ENCODE assay signal across 8 cellular contexts in genomic region chr20:11890331-11891080, GRCh38. TPM values are rescaled to one million over a fixed set of nuclear protein-coding genes. Genes with fewer than 3 reads are reported as not detected.
DNase-seq lines count a peak whose midpoint lies in the region; ATAC-seq, FAIRE-seq and TF ChIP-seq lines count a peak whose summit lies in the region.

No MANE protein-coding gene starts in this region.

- no peak for TF ChIP-seq CTCF in endothelial cell of umbilical vein (IDR thresholded peaks at IDR 0.05; ENCODE audit: extremely low read depth in 1 of 2, insufficient read depth in 1 of 2, low read depth in 1 of 2, low read length in 2 of 2)

- H3K4me2 ChIP-seq in endothelial cell of umbilical vein (ENCODE audit: insufficient read depth, low read length) (peak overlapping the region; percentile 91), mesenchymal stem cell (ENCODE audit: low read length, poor library complexity, severe bottlenecking) (peak overlapping the region; percentile 77)

- BruUV-seq in endothelial cell of umbilical vein (replicated peaks; lab: Mats Ljungman, UMichigan), result no TSS peak

- H3K4ac ChIP-seq in mesenchymal stem cell (ENCODE audit: low read depth in 1 of 2, low read length in 2 of 2), result peak overlapping the region in 1 of 2 experiments; percentile 16

- H3K4me3 ChIP-seq in endothelial cell of umbilical vein (replicated peaks in 1 of 3; ENCODE audit: insufficient read depth in 1 of 3, low read depth in 1 of 3, low read length in 3 of 3) (peak overlapping the region; percentile 64 to 85 (median 70)), mesenchymal stem cell (ENCODE audit: insufficient read depth in 1 of 2, low read depth in 1 of 2, low read length in 2 of 2) (peak overlapping the region; percentile 91 to 93)

- no peak overlapping the region for H2BK12ac ChIP-seq in mesenchymal stem cell (ENCODE audit: low read length in 2 of 2)

- H3K27ac ChIP-seq in endothelial cell of umbilical vein (ENCODE audit: insufficient read depth, low read depth, low read length) (peak overlapping the region; percentile 62), mesenchymal stem cell (ENCODE audit: low read length, poor library complexity, severe bottlenecking) (no peak overlapping the region)

- dilution Hi-C loops in endothelial cell of umbilical vein (cut with MboI; ENCODE audit: extremely low pct_ligation_motif_present, low sequenced_read_pairs), result no loop called here

- H3K27me3 ChIP-seq in endothelial cell of umbilical vein (ENCODE audit: control insufficient read depth in 2 of 2, insufficient read depth in 2 of 2, low read length in 2 of 2), result peaks cover 0 to 13% of the 10 kb centered on the region in 2 experiments
- H3K27me3 ChIP-seq in mesenchymal stem cell (ENCODE audit: control insufficient read depth in 1 of 2, insufficient read depth in 1 of 2, low read length in 2 of 2), result no peaks in the 10 kb centered on the region

- peak overlapping the region; percentile 44 for H2BK15ac ChIP-seq in mesenchymal stem cell (ENCODE audit: low read depth, poor library complexity, severe bottlenecking)

- 1% methylated on average over 31 of the region's 70 CpGs for WGBS in mesenchymal stem cell

- POLR2A ChIA-PET in endothelial cell of umbilical vein (lab: Charles Lee), result no interaction called here

- peak overlapping the region in 1 of 2 experiments; percentile 83 for H3K23ac ChIP-seq in mesenchymal stem cell (ENCODE audit: low read length in 2 of 2)

- H4K8ac ChIP-seq in mesenchymal stem cell (ENCODE audit: low read length), result no peak overlapping the region

- H2BK120ac ChIP-seq in mesenchymal stem cell (ENCODE audit: low read depth, low read length), result peak overlapping the region; percentile 98

- ATAC-seq in HG03108 (IDR thresholded peaks at IDR 0.05; ENCODE audit: unreplicated experiment), result peak; percentile 68

- CTCF ChIA-PET in endothelial cell of umbilical vein (lab: Charles Lee), result interaction anchor here (0.6 kb wide), 1 partner anchor 10 kb away, joined by 3 read pairs; no protein-coding TSS in a partner anchor

- peak overlapping the region; percentile 86 to 87 for H3K18ac ChIP-seq in mesenchymal stem cell (ENCODE audit: low read depth in 1 of 2, low read length in 2 of 2)

- peak overlapping the region; percentile 39 for H4K91ac ChIP-seq in mesenchymal stem cell (ENCODE audit: low read length)

- peaks cover 38% of the 10 kb centered on the region for H3K79me2 ChIP-seq in endothelial cell of umbilical vein (ENCODE audit: control insufficient read depth, insufficient read depth, low read length)

- H2AK5ac ChIP-seq in mesenchymal stem cell (ENCODE audit: low read length, severe bottlenecking), result no peak overlapping the region

- H2AFZ ChIP-seq in endothelial cell of umbilical vein (ENCODE audit: low read depth, low read length) (peak overlapping the region; percentile 94), mesenchymal stem cell (ENCODE audit: low read depth, low read length) (peak overlapping the region; percentile 93)

- H3K36me3 ChIP-seq in endothelial cell of umbilical vein (ENCODE audit: control insufficient read depth in 2 of 2, extremely low read depth in 1 of 2, insufficient read depth in 2 of 2, low read length in 2 of 2) (no peaks in the 10 kb centered on the region), mesenchymal stem cell (ENCODE audit: control insufficient read depth in 1 of 2, insufficient read depth in 2 of 2, low read depth in 1 of 2, low read length in 2 of 2) (no peaks in the 10 kb centered on the region)

- no peak overlapping the region for H2BK5ac ChIP-seq in mesenchymal stem cell (ENCODE audit: low read depth, low read length, poor library complexity, severe bottlenecking)

- no peaks in the 10 kb centered on the region for H3K9me1 ChIP-seq in endothelial cell of umbilical vein (replicated peaks; ENCODE audit: control insufficient read depth, extremely low read depth, insufficient read depth, low read length)

- peak; percentile 65 for DNase-seq in activated effector memory CD4-positive, alpha-beta T cell treated with anti-CD3 and anti-CD28 coated beads, Interleukin-2, amount 50 U/mL, for 16 hours
- no peak for DNase-seq in activated effector memory CD4-positive, alpha-beta T cell treated with Interleukin-2 at 50 U/mL for 16 hours
- DNase-seq in NCI-H226 (peak; percentile 80), endothelial cell of umbilical vein (ENCODE audit: low read depth, low spot score) (peak; percentile 95), mesenchymal stem cell (peak; percentile 89)
- DNase-seq in activated CD4-positive, alpha-beta T cell treated with anti-CD3 and anti-CD28 coated beads, Interleukin-2, amount 50 U/mL, for 1 hour, result peak; percentile 6
- peak; percentile 2 to 49 (median 30) for DNase-seq in stimulated activated CD4-positive, alpha-beta T cell treated with anti-CD3 and anti-CD28 coated beads, TNF-alpha, amount 100 ng/mL, for 4 hours (ENCODE audit: low read depth in 3 of 3)

- peaks cover 5% of the 10 kb centered on the region for H3K79me1 ChIP-seq in mesenchymal stem cell (replicated peaks; ENCODE audit: low read length, poor library complexity, severe bottlenecking)

- H4K20me1 ChIP-seq in endothelial cell of umbilical vein (replicated peaks; ENCODE audit: control insufficient read depth, extremely low read depth, insufficient read depth, low read length), result peaks cover 3% of the 10 kb centered on the region

- peaks cover 19% of the 10 kb centered on the region for H3K4me1 ChIP-seq in endothelial cell of umbilical vein (ENCODE audit: control insufficient read depth, extremely low read depth, insufficient read depth, low read length)
- H3K4me1 ChIP-seq in mesenchymal stem cell (ENCODE audit: control insufficient read depth, insufficient read depth, low read depth, low read length), result peaks cover 1% of the 10 kb centered on the region

- intact Hi-C loops in endothelial cell of umbilical vein (cut with micrococcal nuclease), result loop anchor here (1.0 to 5.0 kb wide), 4 partner anchors 112 to 1332 kb away; partner anchors contain the start of gene ISM1

- peak overlapping the region in 1 of 2 experiments; percentile 36 for H3K14ac ChIP-seq in mesenchymal stem cell (ENCODE audit: low read length in 2 of 2)

- H3K9me3 ChIP-seq in endothelial cell of umbilical vein (replicated peaks; ENCODE audit: control insufficient read depth, insufficient read depth, low read length) (no peaks in the 10 kb centered on the region), mesenchymal stem cell (ENCODE audit: control insufficient read depth, low read length) (no peaks in the 10 kb centered on the region)

- FAIRE-seq in endothelial cell of umbilical vein (lab: Jason Lieb, UNC), result peak; percentile 91

- H3K9ac ChIP-seq in endothelial cell of umbilical vein (replicated peaks; ENCODE audit: extremely low read depth, insufficient read depth, low read length) (peak overlapping the region; percentile 88), mesenchymal stem cell (ENCODE audit: low read length) (peak overlapping the region; percentile 91)

- TF ChIP-seq POLR2A in endothelial cell of umbilical vein (IDR thresholded peaks at IDR 0.05; ENCODE audit: low read depth, low read length), result no peak

TF ChIP-seq in endothelial cell of umbilical vein, 7 proteins besides CTCF, POLR2A, EP300 and RAD21:
- no peak for TF ChIP-seq FOS (IDR thresholded peaks at IDR 0.05; ENCODE audit: borderline replicate concordance, insufficient read depth, low read length)
- TF ChIP-seq POLR2AphosphoS5 (IDR thresholded peaks at IDR 0.05; ENCODE audit: insufficient read depth, low read depth, low read length), result peak; percentile 73

RNA-seq across cellular contexts. Expression of gene BTBD3, which starts 27.2 kb away (rescaled TPM):
- total RNA-seq in endothelial cell of umbilical vein, result 29.3 and 30.1 TPM in 2 replicates
- polyA plus RNA-seq in endothelial cell of umbilical vein, result 15.2 and 18.6 TPM in 2 replicates
- 13.9 and 15.3 TPM in 2 replicates for polyA plus RNA-seq in endothelial cell of umbilical vein (2011; cell fraction: cytosol; rRNA removed)
- 44.0 and 49.3 TPM in 2 replicates for polyA plus RNA-seq in endothelial cell of umbilical vein (2011; cell fraction: nucleus; rRNA removed)
- polyA plus RNA-seq in endothelial cell of umbilical vein (2012), result 19.1 and 23.0 TPM in 2 replicates
- 40.4 and 41.3 TPM in 2 replicates for polyA minus RNA-seq in endothelial cell of umbilical vein
- 112 TPM for polyA minus RNA-seq in endothelial cell of umbilical vein (2011; cell fraction: cytosol; rRNA and poly(A)+ RNA removed)
- polyA minus RNA-seq in endothelial cell of umbilical vein (2011; cell fraction: nucleus; rRNA and poly(A)+ RNA removed), result 42.6 and 52.5 TPM in 2 replicates
- 12.2 TPM for polyA plus RNA-seq in mesenchymal stem cell (2013, experiment 1 of 2)
- polyA plus RNA-seq in mesenchymal stem cell (2013, experiment 2 of 2), result 11.2 TPM
